ENCODE assay signal across 11 cellular contexts in genomic region chr11:66905631-66906030, GRCh38.
"Had no signal": no experiment of that assay in that cellular context is flagged by ENCODE, and none has a peak within 500 bp of the region (broad histone marks: within the 10 kb centered on the region; RNA-seq: fewer than 3 reads in every experiment).

No MANE protein-coding gene starts in this region.

- ATAC-seq: natural killer cell, upper lobe of right lung had no signal

- H3K27me3 ChIP-seq: upper lobe of right lung had no signal

- DNase-seq: activated CD4-positive, alpha-beta T cell treated with anti-CD3 and anti-CD28 coated beads, Interleukin-2, amount 50 U/mL, for 4 hours; activated CD4-positive, CD25-positive, alpha-beta regulatory T cell treated with anti-CD3 and anti-CD28 coated beads, Interleukin-2, amount 50 U/mL, for 72 hours; activated T-cell treated with anti-CD3 and anti-CD28 coated beads, Interleukin-2, amount 50 U/mL, for 1 hour; effector CD4-positive, alpha-beta T cell; hippocampal formation; natural killer cell; stimulated activated CD4-positive, alpha-beta T cell treated with anti-CD3 and anti-CD28 coated beads, Interleukin-12 subunit alpha, Interleukin-12 subunit beta, amount 100 ng/mL, for 4 hours; stimulated activated CD4-positive, alpha-beta T cell treated with anti-CD3 and anti-CD28 coated beads, Interleukin-2, amount 100 ng/mL, for 48 hours; stimulated activated naive CD4-positive, alpha-beta T cell treated with Interleukin-2 at 50 U/mL for 16 hours; upper lobe of right lung had no signal

- H3K9me3 ChIP-seq: upper lobe of right lung had no signal

- H3K4me1 ChIP-seq: upper lobe of right lung had no signal

- H3K4me3 ChIP-seq: upper lobe of right lung had no signal

- H3K27ac ChIP-seq: upper lobe of right lung had no signal

- H3K36me3 ChIP-seq: upper lobe of right lung had no signal

- FAIRE-seq: colon had no signal
